8 cellular contexts compared by ENCODE assay signal in the genomic region with DNA sequence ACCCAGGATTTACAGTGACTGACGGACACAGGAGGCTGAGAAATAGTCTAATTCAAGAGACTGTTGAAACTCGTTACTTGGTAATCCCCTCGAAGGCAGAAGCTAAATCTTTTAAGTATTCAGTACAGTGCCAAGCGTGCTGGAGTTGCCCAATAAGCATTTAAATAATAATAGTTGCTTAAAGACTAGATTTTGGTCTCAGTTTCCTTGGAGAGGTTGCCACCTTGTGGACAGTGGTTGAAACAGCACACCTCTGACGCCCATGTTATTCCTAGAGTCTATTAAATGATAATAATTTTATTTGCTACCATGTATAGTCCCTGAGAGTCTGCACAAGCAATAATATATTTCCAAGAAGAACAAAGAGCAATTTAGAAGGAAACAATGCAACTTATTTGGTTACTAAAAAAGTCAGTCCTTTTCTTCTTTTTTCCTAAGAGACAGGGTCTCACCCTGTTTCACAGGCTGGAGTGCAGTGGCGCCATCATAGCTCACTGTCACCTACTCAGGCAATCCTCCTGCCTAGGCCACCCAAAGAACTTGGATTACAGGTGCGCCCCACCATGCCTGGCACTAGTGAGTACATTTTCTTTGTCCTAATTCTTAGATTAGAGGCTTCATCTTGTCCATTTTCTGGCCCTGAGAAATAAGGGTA.
A peak's percentile ranks its signal among the peaks of the same experiment; 100 is the strongest.
DNase-seq lines count a peak whose midpoint lies in the region; TF ChIP-seq lines count a peak whose summit lies in the region.

No MANE protein-coding gene starts in this region.

- dilution Hi-C loops in mammary epithelial cell (cut with HindIII; ENCODE audit: low sequenced_read_pairs): no loop called here

- peaks cover 3% of the 10 kb centered on the region for H3K27me3 ChIP-seq in mammary epithelial cell (ENCODE audit: insufficient read depth, low read length)

- no peaks in the 10 kb centered on the region for H4K20me1 ChIP-seq in mammary epithelial cell (ENCODE audit: insufficient read depth, low read length)

- TF ChIP-seq CTCF in GM20000 (IDR thresholded peaks at IDR 0.05; ENCODE audit: extremely low read depth, missing control alignments): peak; percentile 55
- TF ChIP-seq CTCF in mammary epithelial cell (conservative IDR thresholded peaks at IDR 0.05 in 1 of 2, IDR thresholded peaks at IDR 0.05 in 1 of 2; ENCODE audit: extremely low read depth in 1 of 2, insufficient read depth in 1 of 2, low read depth in 1 of 2, low read length in 2 of 2): peak; percentile 82 to 85

- H3K36me3 ChIP-seq in mammary epithelial cell (ENCODE audit: insufficient read depth, low read length): no peaks in the 10 kb centered on the region

- DNase-seq in COR-L47 (lab: John Stamatoyannopoulos, UW) (peak; percentile 59), GM20000 (ENCODE audit: low spot score) (peak; percentile 39), MV-4-11 (lab: John Stamatoyannopoulos, UW) (peak; percentile 55), T-helper 1 cell (peak in 3 of 5 donors; percentile 5 to 32 (median 9)), mammary epithelial cell (peak; percentile 47), kidney glomerular epithelial cell (lab: John Stamatoyannopoulos, UW) (peak; percentile 65), cortex of kidney (lab: John Stamatoyannopoulos, UW) (no peak)
- DNase-seq in stimulated activated CD4-positive, alpha-beta T cell treated with anti-CD3 and anti-CD28 coated beads, Interleukin-4, amount 100 ng/mL, for 48 hours (ENCODE audit: low read depth in 2 of 2): peak; percentile 12 to 22

- H3K4me2 ChIP-seq in mammary epithelial cell (ENCODE audit: insufficient read depth, low read depth, low read length): no peak overlapping the region

- intact Hi-C loops in mammary epithelial cell (cut with micrococcal nuclease): loop anchor here (1.0 to 5.0 kb wide), 4 partner anchors 76 to 348 kb away; a partner anchor contains a TSS

- H3K4me1 ChIP-seq in mammary epithelial cell (ENCODE audit: insufficient read depth, low read length): peaks cover 11% of the 10 kb centered on the region

- H3K9ac ChIP-seq in mammary epithelial cell (ENCODE audit: insufficient read depth, low read length): no peak overlapping the region

- H2AFZ ChIP-seq in mammary epithelial cell (ENCODE audit: low read depth, low read length): no peak overlapping the region

- no peaks in the 10 kb centered on the region for H3K79me2 ChIP-seq in mammary epithelial cell (ENCODE audit: insufficient read depth, low read length)

- H3K27ac ChIP-seq in mammary epithelial cell (ENCODE audit: insufficient read depth, low read depth, low read length): no peak overlapping the region

- WGBS in mammary epithelial cell (ENCODE audit: low coverage, missing lambda C conversion rate): 35% methylated on average over 7 of the region's 7 CpGs

- H3K4me3 ChIP-seq in mammary epithelial cell (replicated peaks in 1 of 3; ENCODE audit: insufficient read depth in 1 of 3, low read depth in 2 of 3, low read length in 3 of 3): no peak overlapping the region

- in situ Hi-C loops in mammary epithelial cell (cut with MboI; ENCODE audit: low sequenced_read_pairs in 2 of 2): no loop called here

- no TSS peak for BruUV-seq in mammary epithelial cell (replicated peaks; lab: Mats Ljungman, UMichigan)

- CTCF ChIA-PET in mammary epithelial cell (lab: Charles Lee; ENCODE audit: low non-redundant PET): interaction anchor here (0.7 kb wide), 1 partner anchor 370 kb away, joined by 5 read pairs; no protein-coding TSS in a partner anchor

- H3K9me3 ChIP-seq in mammary epithelial cell (replicated peaks; ENCODE audit: insufficient read depth, low read length): no peaks in the 10 kb centered on the region
